Comparison of ENCODE assay signal across 10 cellular contexts in the genomic region with DNA sequence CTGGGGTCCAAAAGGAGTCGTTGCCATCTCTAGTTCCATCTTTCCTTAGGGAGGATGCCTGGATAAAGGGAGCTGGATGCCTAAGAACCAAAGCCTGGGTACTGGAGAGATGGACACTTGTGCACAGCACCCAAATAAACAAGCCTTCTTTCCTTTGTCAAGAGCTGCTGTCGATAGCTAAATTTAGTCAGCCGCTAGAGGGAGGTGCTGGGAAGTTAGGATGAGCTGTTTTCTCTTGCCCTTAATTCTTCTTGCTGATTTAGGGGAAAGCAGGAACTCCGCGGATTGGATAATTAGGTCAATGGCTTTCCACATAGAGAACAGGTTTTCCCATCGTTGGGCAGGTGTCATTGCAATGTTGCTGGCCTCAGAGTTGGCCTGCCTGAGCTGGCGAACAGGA. TPM values are rescaled to one million over a fixed set of nuclear protein-coding genes. Genes with fewer than 3 reads are reported as not detected.
DNase-seq lines count a peak whose midpoint lies in the region; ATAC-seq and TF ChIP-seq lines count a peak whose summit lies in the region.
"Had no signal": no experiment of that assay in that cellular context is flagged by ENCODE, and none has a peak within 500 bp of the region (broad histone marks: within the 10 kb centered on the region; RNA-seq: fewer than 3 reads in every experiment).

No MANE protein-coding gene starts in this region.

- intact Hi-C loops in activated T-helper 1 cell treated with anti-CD3 and anti-CD28 coated beads, Interleukin-12 subunit alpha, Interleukin-12 subunit beta, Interleukin-2, Interleukin-4 antibody, amounts not matched to agents 30 ng/mL and 10 ng/mL and 1 ng/mL, durations not matched to agents 14 hours and 24 hours and 36 hours (cut with micrococcal nuclease), result no loop called here

- peaks cover 18% of the 10 kb centered on the region for H3K27me3 Mint-ChIP-seq in activated T-helper 1 cell treated with anti-CD3 and anti-CD28 coated beads, Interleukin-12 subunit alpha, Interleukin-12 subunit beta, Interleukin-2, Interleukin-4 antibody, amounts not matched to agents 30 ng/mL and 10 ng/mL and 1 ng/mL, durations not matched to agents 14 hours and 24 hours and 36 hours (ENCODE audit: insufficient read depth)

- H3K27ac Mint-ChIP-seq in activated T-helper 1 cell treated with anti-CD3 and anti-CD28 coated beads, Interleukin-12 subunit alpha, Interleukin-12 subunit beta, Interleukin-2, Interleukin-4 antibody, amounts not matched to agents 30 ng/mL and 10 ng/mL and 1 ng/mL, durations not matched to agents 14 hours and 24 hours and 36 hours, result no peak overlapping the region

- TF ChIP-seq CTCF in fibroblast of pulmonary artery (IDR thresholded peaks at IDR 0.05; ENCODE audit: low read length, missing control alignments), result peak; percentile 78
- TF ChIP-seq CTCF in retinal pigment epithelial cell (conservative IDR thresholded peaks at IDR 0.05; ENCODE audit: low read depth, low read length), result peak; percentile 87

- in situ Hi-C loops in KBM-7 (cut with MboI; ENCODE audit: low pct_unique_long_range_greater_than_20kb, low sequenced_read_pairs), result loop anchor here (25.0 kb wide), 1 partner anchor 326 kb away; no protein-coding TSS in a partner anchor

- DNase-seq in Ammon's horn (ENCODE audit: low spot score) (peak; percentile 38), OCI-M1 (lab: John Stamatoyannopoulos, UW) (peak; percentile 82), fibroblast of pulmonary artery (ENCODE audit: low read depth) (peak; percentile 63), retinal pigment epithelial cell (ENCODE audit: low read depth) (no peak), KBM-7 (no peak)
- no peak for DNase-seq in activated T-helper 1 cell treated with anti-CD3 and anti-CD28 coated beads, Interleukin-12 subunit alpha, Interleukin-12 subunit beta, Interleukin-2, Interleukin-4 antibody, amounts not matched to agents 30 ng/mL and 10 ng/mL and 1 ng/mL, durations not matched to agents 14 hours and 24 hours and 36 hours (ENCODE audit: low spot score)

- no peaks in the 10 kb centered on the region for H3K36me3 Mint-ChIP-seq in activated T-helper 1 cell treated with anti-CD3 and anti-CD28 coated beads, Interleukin-12 subunit alpha, Interleukin-12 subunit beta, Interleukin-2, Interleukin-4 antibody, amounts not matched to agents 30 ng/mL and 10 ng/mL and 1 ng/mL, durations not matched to agents 14 hours and 24 hours and 36 hours (ENCODE audit: low read depth)

- no peaks in the 10 kb centered on the region for H3K9me3 Mint-ChIP-seq in activated T-helper 1 cell treated with anti-CD3 and anti-CD28 coated beads, Interleukin-12 subunit alpha, Interleukin-12 subunit beta, Interleukin-2, Interleukin-4 antibody, amounts not matched to agents 30 ng/mL and 10 ng/mL and 1 ng/mL, durations not matched to agents 14 hours and 24 hours and 36 hours

- ATAC-seq in GM18502 (IDR thresholded peaks at IDR 0.05; ENCODE audit: poor library complexity, unreplicated experiment), result peak; percentile 47
- ATAC-seq in GM21360 (IDR thresholded peaks at IDR 0.05; ENCODE audit: unreplicated experiment), result no peak

- H3K4me1 Mint-ChIP-seq in activated T-helper 1 cell treated with anti-CD3 and anti-CD28 coated beads, Interleukin-12 subunit alpha, Interleukin-12 subunit beta, Interleukin-2, Interleukin-4 antibody, amounts not matched to agents 30 ng/mL and 10 ng/mL and 1 ng/mL, durations not matched to agents 14 hours and 24 hours and 36 hours (ENCODE audit: low read depth), result no peaks in the 10 kb centered on the region

- H3K4me3 ChIP-seq in fibroblast of pulmonary artery (replicated peaks; ENCODE audit: low read depth, low read length) (no peak overlapping the region), retinal pigment epithelial cell (ENCODE audit: low read length) (no peak overlapping the region)
- H3K4me3 ChIP-seq: tibial nerve had no signal

- no peak overlapping the region for H3K4me3 Mint-ChIP-seq in activated T-helper 1 cell treated with anti-CD3 and anti-CD28 coated beads, Interleukin-12 subunit alpha, Interleukin-12 subunit beta, Interleukin-2, Interleukin-4 antibody, amounts not matched to agents 30 ng/mL and 10 ng/mL and 1 ng/mL, durations not matched to agents 14 hours and 24 hours and 36 hours

RNA-seq across cellular contexts. Expression of a gene that starts 30.9 kb away (rescaled TPM):
- not detected in 2 replicates for total RNA-seq in activated T-helper 1 cell treated with anti-CD3 and anti-CD28 coated beads, Interleukin-12 subunit alpha, Interleukin-12 subunit beta, Interleukin-2, Interleukin-4 antibody, amounts not matched to agents 30 ng/mL and 10 ng/mL and 1 ng/mL, durations not matched to agents 14 hours and 24 hours and 36 hours
- total RNA-seq: frontal cortex, tibial nerve had no signal

RNA-seq across cellular contexts. Expression of a gene that starts 34.5 kb away (rescaled TPM):
- total RNA-seq in activated T-helper 1 cell treated with anti-CD3 and anti-CD28 coated beads, Interleukin-12 subunit alpha, Interleukin-12 subunit beta, Interleukin-2, Interleukin-4 antibody, amounts not matched to agents 30 ng/mL and 10 ng/mL and 1 ng/mL, durations not matched to agents 14 hours and 24 hours and 36 hours, result not detected in 2 replicates
- total RNA-seq: tibial nerve had no signal

Comparison
In these comparisons a context has a peak if more than half of its experiments do, and no peak if none do; other contexts are left out.
1. DNase-seq: peak in Ammon's horn (single experiment), OCI-M1 (single experiment) and fibroblast of pulmonary artery (single experiment); none in retinal pigment epithelial cell (single experiment), KBM-7 (single experiment) and activated T-helper 1 cell treated with anti-CD3 and anti-CD28 coated beads, Interleukin-12 subunit alpha, Interleukin-12 subunit beta, Interleukin-2, Interleukin-4 antibody, amounts not matched to agents 30 ng/mL and 10 ng/mL and 1 ng/mL, durations not matched to agents 14 hours and 24 hours and 36 hours (single experiment).